9 cellular contexts compared by ENCODE assay signal in the genomic region with DNA sequence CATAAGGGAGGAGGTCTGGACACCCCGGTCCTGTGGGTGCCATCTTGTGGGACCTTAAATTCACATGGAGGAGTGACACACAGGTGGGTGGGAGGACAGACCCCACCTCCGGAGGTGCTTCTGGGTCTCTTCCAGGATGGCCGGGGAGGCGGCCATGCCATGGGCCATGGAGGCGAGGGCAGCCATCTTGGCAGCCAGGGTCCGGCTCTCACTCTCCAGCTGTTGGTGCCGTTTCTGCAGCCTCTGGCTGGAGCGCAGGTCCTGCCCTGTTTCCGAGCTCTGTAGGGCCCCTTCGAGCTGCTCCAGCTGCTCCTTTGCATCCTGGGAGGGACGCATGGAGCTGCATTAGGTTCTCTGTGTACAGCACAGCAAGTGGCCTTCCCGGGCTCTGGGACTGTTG.
"Had no signal": no experiment of that assay in that cellular context is flagged by ENCODE, and none has a peak within 500 bp of the region (broad histone marks: within the 10 kb centered on the region; RNA-seq: fewer than 3 reads in every experiment).

No MANE protein-coding gene starts in this region.

- H3K9me3 Mint-ChIP-seq: GM23338, H9, HFFc6 had no signal

- H3K9ac ChIP-seq: GM23248 had no signal

- ATAC-seq: GM23338, HCT116 had no signal

- H3K27ac Mint-ChIP-seq: GM23338, HFFc6 had no signal

- H3K27ac ChIP-seq: GM23248 had no signal

- H3K4me3 ChIP-seq: GM23248, GM23338, HAP-1 had no signal

- H2AFZ ChIP-seq: GM23248, GM23338 had no signal

- H3K4me1 ChIP-seq: HAP-1 had no signal

- H3K4me2 ChIP-seq: GM23338 had no signal

- H3K4me3 Mint-ChIP-seq: GM23338, H9, HFFc6 had no signal

- H3K4me1 Mint-ChIP-seq: GM23338, H9 had no signal

- H3K9me3 ChIP-seq: HAP-1 had no signal

- H3K36me3 ChIP-seq: HAP-1 had no signal

- DNase-seq: GM23248, GOT3, H7, H9, HCEC 1CT, HFFc6 had no signal
